ENCODE assay signal across 8 cellular contexts in the genomic region with DNA sequence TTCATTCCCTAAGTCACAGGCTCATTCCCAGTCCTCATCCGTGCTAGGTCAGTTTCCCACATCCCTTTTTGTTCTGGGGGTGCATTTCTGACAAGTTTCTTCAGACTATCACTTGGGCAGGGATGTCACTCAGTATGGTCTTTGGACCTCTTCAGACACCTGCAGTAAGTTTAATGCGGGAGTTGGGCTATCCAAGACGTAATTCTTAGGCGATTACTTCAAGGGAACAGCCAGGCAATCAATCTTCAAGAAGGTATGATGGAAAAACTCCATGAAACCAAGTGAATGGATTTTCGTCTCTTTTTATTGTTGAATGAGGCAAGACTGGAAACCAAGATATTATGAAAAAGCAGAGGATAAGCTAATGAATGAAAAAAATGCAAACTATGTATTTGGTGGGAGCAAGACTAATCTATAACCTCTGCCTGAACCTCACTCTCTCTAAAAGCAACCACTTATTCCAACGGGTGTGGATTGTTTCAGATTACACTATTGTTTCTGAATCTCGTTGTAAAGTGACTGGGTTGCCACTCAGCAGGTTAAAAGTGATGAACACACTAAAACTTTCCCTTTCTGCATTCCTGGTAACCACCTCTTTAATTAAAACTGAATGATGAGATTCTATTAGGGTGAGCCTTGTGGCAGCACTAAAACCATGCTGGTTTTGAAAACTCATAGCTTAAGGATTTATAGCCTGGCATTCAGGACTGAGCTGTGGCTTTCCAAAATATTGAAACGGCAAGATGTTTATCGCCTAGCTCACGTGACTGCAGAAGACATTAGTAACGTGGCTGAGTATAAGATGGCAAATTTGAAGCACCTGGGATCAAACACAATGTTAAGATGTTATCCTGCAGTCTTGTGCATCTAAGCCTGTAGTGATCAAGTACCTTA. TPM values are rescaled to one million over a fixed set of nuclear protein-coding genes. Genes with fewer than 3 reads are reported as not detected.
DNase-seq lines count a peak whose midpoint lies in the region; TF ChIP-seq lines count a peak whose summit lies in the region.

No MANE protein-coding gene starts in this region.

- H3K9ac ChIP-seq in BLaER1 treated with 17β-estradiol and CSF1 and Interleukin-3, amounts not matched to agents 10 nM and 100 nM, result peak overlapping the region; percentile 68 to 85 (median 80); a peak in 17 of 22 replicates
- H3K9ac ChIP-seq in duodenal mucosa (ENCODE audit: low read depth in 1 of 2, low read length in 2 of 2), result peak overlapping the region; percentile 59 to 79
- H3K9ac ChIP-seq in neural cell (ENCODE audit: low read length), result peak overlapping the region; percentile 82

- in situ Hi-C loops in GM13976 (cut with MboI; ENCODE audit: low sequenced_read_pairs, unreplicated experiment), result no loop called here

- H3K9me3 ChIP-seq in BLaER1 treated with 17β-estradiol and CSF1 and Interleukin-3, amounts not matched to agents 10 nM and 100 nM (replicated peaks in 1 of 11), result no peaks in the 10 kb centered on the region
- H3K9me3 ChIP-seq in duodenal mucosa (ENCODE audit: control insufficient read depth in 1 of 2, low read length in 2 of 2) (no peaks in the 10 kb centered on the region), neural cell (ENCODE audit: low read length) (no peaks in the 10 kb centered on the region)

- H3K9me3 Mint-ChIP-seq in immature natural killer cell, result peaks cover 5 to 53% (median 20%) of the 10 kb centered on the region in 6 donors

- H3K36me3 ChIP-seq in BLaER1 treated with 17β-estradiol and CSF1 and Interleukin-3, amounts not matched to agents 10 nM and 100 nM, result no peaks in the 10 kb centered on the region
- no peaks in the 10 kb centered on the region for H3K36me3 ChIP-seq in duodenal mucosa (ENCODE audit: control insufficient read depth in 1 of 2, insufficient read depth in 2 of 2, low read length in 2 of 2)
- no peaks in the 10 kb centered on the region for H3K36me3 ChIP-seq in neural cell (ENCODE audit: insufficient read depth, low read length)

- H3K4me3 Mint-ChIP-seq in immature natural killer cell, result peak overlapping the region in 1 of 5 donors; percentile 48

- H3F3A ChIP-seq in neural cell (ENCODE audit: insufficient read depth, low read length, poor library complexity, severe bottlenecking), result peaks cover 5% of the 10 kb centered on the region

- peaks cover 11 to 29% (median 13%) of the 10 kb centered on the region in 3 donors for H3K27me3 Mint-ChIP-seq in immature natural killer cell (ENCODE audit: low read depth in 3 of 3)

- H3K9me2 ChIP-seq in neural cell (ENCODE audit: insufficient read depth, low read length), result no peaks in the 10 kb centered on the region

- peak overlapping the region; percentile 78 to 100 (median 92) for H3K4me3 ChIP-seq in BLaER1 treated with 17β-estradiol and CSF1 and Interleukin-3, amounts not matched to agents 10 nM and 100 nM
- H3K4me3 ChIP-seq in duodenal mucosa (ENCODE audit: low read depth in 1 of 2, low read length in 2 of 2), result peak overlapping the region; percentile 85 to 89
- H3K4me3 ChIP-seq in neural cell (ENCODE audit: low read length), result peak overlapping the region; percentile 89

- H2AFZ ChIP-seq in neural cell (ENCODE audit: low read depth, low read length), result peak overlapping the region; percentile 35

- H3K27ac ChIP-seq in BLaER1 treated with 17β-estradiol and CSF1 and Interleukin-3, amounts not matched to agents 10 nM and 100 nM, result 0 out of 22 replicates have a peak overlapping the region, but pooled peaks of 1 of the 11 experiments have one; percentile 77
- H3K27ac ChIP-seq in duodenal mucosa (ENCODE audit: low read depth, low read length) (peak overlapping the region; percentile 64), neural cell (ENCODE audit: low read length) (peak overlapping the region; percentile 84)

- H4K20me1 ChIP-seq in BLaER1 treated with 17β-estradiol and CSF1 and Interleukin-3, amounts not matched to agents 10 nM and 100 nM, result peaks cover 0 to 22% (median 0%) of the 10 kb centered on the region in 11 experiments; a peak in 5 of 22 replicates
- no peaks in the 10 kb centered on the region for H4K20me1 ChIP-seq in neural cell (ENCODE audit: insufficient read depth)

- TF ChIP-seq CTCF in neural cell (IDR thresholded peaks at IDR 0.05; ENCODE audit: poor library complexity, severe bottlenecking) (no peak), GM13976 (IDR thresholded peaks at IDR 0.05; ENCODE audit: borderline replicate concordance, control extremely low read depth, extremely low read depth, insufficient read depth, missing control alignments) (no peak)

- no peak for TF ChIP-seq RAD21 in neural cell (conservative IDR thresholded peaks at IDR 0.05)

- H3K4me1 ChIP-seq in BLaER1 treated with 17β-estradiol and CSF1 and Interleukin-3, amounts not matched to agents 10 nM and 100 nM, result peaks cover 12 to 36% (median 17%) of the 10 kb centered on the region in 10 experiments
- H3K4me1 ChIP-seq in duodenal mucosa (ENCODE audit: control insufficient read depth in 1 of 2, insufficient read depth in 2 of 2, low read length in 2 of 2), result peaks cover 20 to 27% of the 10 kb centered on the region in 2 donors

- TF ChIP-seq EP300 in neural cell (conservative IDR thresholded peaks at IDR 0.05; ENCODE audit: poor library complexity, severe bottlenecking), result no peak

- peak; percentile 4 for DNase-seq in LoVo (ENCODE audit: low spot score)
- DNase-seq in stimulated activated CD8-positive, alpha-beta memory T cell treated with anti-CD3 and anti-CD28 coated beads, Interleukin-4, amount 100 ng/mL, for 48 hours, result no peak
- DNase-seq in GM13976 (ENCODE audit: low spot score), result no peak
- no peak for DNase-seq in immature natural killer cell
- DNase-seq in SKM-1 treated with dmso at 0.1 percent for 144 hours (lab: John Stamatoyannopoulos, UW; ENCODE audit: unreplicated experiment), result no peak

- peaks cover 9 to 19% of the 10 kb centered on the region in 2 donors for H3K4me1 Mint-ChIP-seq in immature natural killer cell

- peaks cover 52% of the 10 kb centered on the region for H3K79me2 ChIP-seq in neural cell (replicated peaks; ENCODE audit: insufficient read depth, low read length)

- no peak overlapping the region for H3K27ac Mint-ChIP-seq in immature natural killer cell

- peak overlapping the region; percentile 79 to 99 (median 93) for H3K4me2 ChIP-seq in BLaER1 treated with 17β-estradiol and CSF1 and Interleukin-3, amounts not matched to agents 10 nM and 100 nM
- H3K4me2 ChIP-seq in neural cell (ENCODE audit: low read length), result peak overlapping the region; percentile 77

- peaks cover 18 to 27% (median 25%) of the 10 kb centered on the region in 11 experiments for H3K27me3 ChIP-seq in BLaER1 treated with 17β-estradiol and CSF1 and Interleukin-3, amounts not matched to agents 10 nM and 100 nM
- H3K27me3 ChIP-seq in duodenal mucosa (ENCODE audit: control insufficient read depth in 1 of 2, insufficient read depth in 2 of 2, low read length in 2 of 2) (no peaks in the 10 kb centered on the region), neural cell (ENCODE audit: insufficient read depth, low read depth, low read length) (no peaks in the 10 kb centered on the region)

- peaks cover 0 to 5% (median 3%) of the 10 kb centered on the region in 3 donors for H3K36me3 Mint-ChIP-seq in immature natural killer cell

TF ChIP-seq in neural cell, 6 proteins besides CTCF, POLR2A, EP300 and RAD21:
- TF ChIP-seq EZH2 (IDR thresholded peaks at IDR 0.05; ENCODE audit: borderline replicate concordance, insufficient read depth, low read length, poor library complexity, severe bottlenecking) (no peak), POLR2AphosphoS5 (IDR thresholded peaks at IDR 0.05) (no peak), MXI1 (conservative IDR thresholded peaks at IDR 0.05; ENCODE audit: poor library complexity, severe bottlenecking) (no peak), SMC3 (conservative IDR thresholded peaks at IDR 0.05; ENCODE audit: poor library complexity) (no peak), TAF1 (IDR thresholded peaks at IDR 0.05; ENCODE audit: low read depth) (no peak)
- TF ChIP-seq, protein P1, sequence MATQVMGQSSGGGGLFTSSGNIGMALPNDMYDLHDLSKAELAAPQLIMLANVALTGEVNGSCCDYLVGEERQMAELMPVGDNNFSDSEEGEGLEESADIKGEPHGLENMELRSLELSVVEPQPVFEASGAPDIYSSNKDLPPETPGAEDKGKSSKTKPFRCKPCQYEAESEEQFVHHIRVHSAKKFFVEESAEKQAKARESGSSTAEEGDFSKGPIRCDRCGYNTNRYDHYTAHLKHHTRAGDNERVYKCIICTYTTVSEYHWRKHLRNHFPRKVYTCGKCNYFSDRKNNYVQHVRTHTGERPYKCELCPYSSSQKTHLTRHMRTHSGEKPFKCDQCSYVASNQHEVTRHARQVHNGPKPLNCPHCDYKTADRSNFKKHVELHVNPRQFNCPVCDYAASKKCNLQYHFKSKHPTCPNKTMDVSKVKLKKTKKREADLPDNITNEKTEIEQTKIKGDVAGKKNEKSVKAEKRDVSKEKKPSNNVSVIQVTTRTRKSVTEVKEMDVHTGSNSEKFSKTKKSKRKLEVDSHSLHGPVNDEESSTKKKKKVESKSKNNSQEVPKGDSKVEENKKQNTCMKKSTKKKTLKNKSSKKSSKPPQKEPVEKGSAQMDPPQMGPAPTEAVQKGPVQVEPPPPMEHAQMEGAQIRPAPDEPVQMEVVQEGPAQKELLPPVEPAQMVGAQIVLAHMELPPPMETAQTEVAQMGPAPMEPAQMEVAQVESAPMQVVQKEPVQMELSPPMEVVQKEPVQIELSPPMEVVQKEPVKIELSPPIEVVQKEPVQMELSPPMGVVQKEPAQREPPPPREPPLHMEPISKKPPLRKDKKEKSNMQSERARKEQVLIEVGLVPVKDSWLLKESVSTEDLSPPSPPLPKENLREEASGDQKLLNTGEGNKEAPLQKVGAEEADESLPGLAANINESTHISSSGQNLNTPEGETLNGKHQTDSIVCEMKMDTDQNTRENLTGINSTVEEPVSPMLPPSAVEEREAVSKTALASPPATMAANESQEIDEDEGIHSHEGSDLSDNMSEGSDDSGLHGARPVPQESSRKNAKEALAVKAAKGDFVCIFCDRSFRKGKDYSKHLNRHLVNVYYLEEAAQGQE (IDR thresholded peaks at IDR 0.05; ENCODE audit: borderline replicate concordance), result no peak
TF ChIP-seq in neural cell: peak in this region for 0.

RNA-seq across cellular contexts. Expression of a gene that starts 1.1 kb away (rescaled TPM):
- polyA plus RNA-seq in neural cell, result 73.0 and 73.3 TPM in 2 replicates
- polyA minus RNA-seq in neural cell, result 133 and 151 TPM in 2 replicates
- not detected for polyA plus RNA-seq in immature natural killer cell

Comparison
In these comparisons a context has a peak if more than half of its experiments do, and no peak if none do; other contexts are left out.
1. RNA of a gene that starts 1.1 kb away (polyA plus RNA-seq): 73.0 to 73.3 TPM in neural cell; not detected in immature natural killer cell; every median in the first group is over 10 times any median in the second.
2. Peak in every context shown above with its lines, with median percentiles within 50 percentile points of each other: H3K4me3 ChIP-seq and H3K9ac ChIP-seq.